16 cellular contexts compared by ENCODE assay signal in genomic region chr16:50685456-50686058, GRCh38. TPM values are rescaled to one million over a fixed set of nuclear protein-coding genes. Genes with fewer than 3 reads are reported as not detected.
DNase-seq lines count a peak whose midpoint lies in the region; ATAC-seq, FAIRE-seq and TF ChIP-seq lines count a peak whose summit lies in the region.
"Had no signal": no experiment of that assay in that cellular context is flagged by ENCODE, and none has a peak within 500 bp of the region (broad histone marks: within the 10 kb centered on the region; RNA-seq: fewer than 3 reads in every experiment).

No MANE protein-coding gene starts in this region.

- no peak overlapping the region for H3K4me2 ChIP-seq in hepatocyte

- H3K9me3 ChIP-seq in pancreas (no peaks in the 10 kb centered on the region), hepatocyte (ENCODE audit: low read depth) (no peaks in the 10 kb centered on the region)
- H3K9me3 ChIP-seq: psoas muscle had no signal

- H3K4me3 Mint-ChIP-seq in activated naive CD8-positive, alpha-beta T cell treated with anti-CD3 and anti-CD28 coated beads, Interleukin-2, amount 10 ng/mL, durations not matched to agents 7 days and 5 days = peak overlapping the region; percentile 58
- H3K4me3 Mint-ChIP-seq: H9 had no signal

- H3K4me1 Mint-ChIP-seq in activated naive CD8-positive, alpha-beta T cell treated with anti-CD3 and anti-CD28 coated beads, Interleukin-2, amount 10 ng/mL, durations not matched to agents 7 days and 5 days = peaks cover 45% of the 10 kb centered on the region

- no peak for ATAC-seq in activated naive CD8-positive, alpha-beta T cell treated with anti-CD3 and anti-CD28 coated beads, Interleukin-2, amount 10 ng/mL, durations not matched to agents 7 days and 5 days (ENCODE audit: low read depth)
- peak in 3 of 4 donors; percentile 36 to 66 (median 39) for ATAC-seq in pancreas
- ATAC-seq: psoas muscle had no signal

- TF ChIP-seq CTCF in pancreas (IDR thresholded peaks at IDR 0.05) (no peak), hepatocyte (IDR thresholded peaks at IDR 0.05; ENCODE audit: poor library complexity) (no peak)

- H3K27ac ChIP-seq in pancreas = no peak overlapping the region
- no peak overlapping the region for H3K27ac ChIP-seq in hepatocyte
- H3K27ac ChIP-seq: 22Rv1, psoas muscle had no signal

- WGBS in pancreas, 2 donors = 78 to 79% methylated on average over 8 of the region's 8 CpGs
- WGBS in hepatocyte (ENCODE audit: low lambda C conversion rate, missing lambda C conversion rate) = 80% methylated on average over 8 of the region's 8 CpGs

- H3K79me2 ChIP-seq in hepatocyte = no peaks in the 10 kb centered on the region

- H3K4me1 ChIP-seq in pancreas = no peaks in the 10 kb centered on the region
- no peaks in the 10 kb centered on the region for H3K4me1 ChIP-seq in hepatocyte (ENCODE audit: insufficient read depth)
- H3K4me1 ChIP-seq: psoas muscle had no signal

- FAIRE-seq in pancreas (lab: Jason Lieb, UNC) = no peak
- FAIRE-seq: endometrium, HTR-8/SVneo had no signal

- H3K4me3 ChIP-seq in pancreas (no peak overlapping the region), hepatocyte (no peak overlapping the region)
- H3K4me3 ChIP-seq: psoas muscle had no signal

- no peaks in the 10 kb centered on the region for H3K27me3 Mint-ChIP-seq in activated naive CD8-positive, alpha-beta T cell treated with anti-CD3 and anti-CD28 coated beads, Interleukin-2, amount 10 ng/mL, durations not matched to agents 7 days and 5 days

- DNase-seq in SIG-M5 treated with dmso at 0.1 percent for 504 hours (lab: John Stamatoyannopoulos, UW; ENCODE audit: unreplicated experiment) = peak; percentile 80
- no peak for DNase-seq in SIG-M5 (lab: John Stamatoyannopoulos, UW)
- peak; percentile 81 for DNase-seq in MV-4-11 (lab: John Stamatoyannopoulos, UW)
- DNase-seq in activated naive CD8-positive, alpha-beta T cell treated with anti-CD3 and anti-CD28 coated beads, Interleukin-2, amount 10 ng/mL, durations not matched to agents 7 days and 5 days = no peak
- DNase-seq in pancreas = peak in 1 of 6 donors; percentile 20
- DNase-seq in hepatocyte (ENCODE audit: low spot score) = no peak
- DNase-seq in hepatic stellate cell (ENCODE audit: low spot score) = no peak
- DNase-seq in NCI-H446 (lab: John Stamatoyannopoulos, UW) = no peak
- DNase-seq: DMS79, H9, head of caudate nucleus, NCI-H187, psoas muscle had no signal

- peaks cover 2% of the 10 kb centered on the region for H3K36me3 Mint-ChIP-seq in activated naive CD8-positive, alpha-beta T cell treated with anti-CD3 and anti-CD28 coated beads, Interleukin-2, amount 10 ng/mL, durations not matched to agents 7 days and 5 days

- no peaks in the 10 kb centered on the region for H3K9me3 Mint-ChIP-seq in activated naive CD8-positive, alpha-beta T cell treated with anti-CD3 and anti-CD28 coated beads, Interleukin-2, amount 10 ng/mL, durations not matched to agents 7 days and 5 days
- H3K9me3 Mint-ChIP-seq: H9 had no signal

- no peaks in the 10 kb centered on the region for H4K20me1 ChIP-seq in hepatocyte (ENCODE audit: insufficient read depth, poor library complexity, severe bottlenecking)

- H3K9me2 ChIP-seq in hepatocyte (replicated peaks; ENCODE audit: insufficient read depth) = no peaks in the 10 kb centered on the region

- H3K27ac Mint-ChIP-seq in activated naive CD8-positive, alpha-beta T cell treated with anti-CD3 and anti-CD28 coated beads, Interleukin-2, amount 10 ng/mL, durations not matched to agents 7 days and 5 days = peak overlapping the region; percentile 88
- H3K27ac Mint-ChIP-seq: H9 had no signal

- H3K36me3 ChIP-seq in pancreas = no peaks in the 10 kb centered on the region
- no peaks in the 10 kb centered on the region for H3K36me3 ChIP-seq in hepatocyte (replicated peaks; ENCODE audit: insufficient read depth, low read depth)

- no peaks in the 10 kb centered on the region for H3K27me3 ChIP-seq in pancreas
- no peaks in the 10 kb centered on the region for H3K27me3 ChIP-seq in hepatocyte

- no peak overlapping the region for H2AFZ ChIP-seq in hepatocyte

- intact Hi-C loops in pancreas (cut with DNase I) = no loop called here

- POLR2A ChIA-PET in activated naive CD8-positive, alpha-beta T cell treated with anti-CD3 and anti-CD28 coated beads, Interleukin-2, amount 10 ng/mL, durations not matched to agents 7 days and 5 days (lab: Charles Lee) = interaction anchor here (1.1 to 8.1 kb wide), 3 partner anchors 12 to 59 kb away, joined by 3 to 112 read pairs (median 21); partner anchors contain the start of gene CYLD

RNA-seq across cellular contexts. Expression of gene SNX20, which starts 4.4 kb away (rescaled TPM):
- total RNA-seq in activated naive CD8-positive, alpha-beta T cell treated with anti-CD3 and anti-CD28 coated beads, Interleukin-2, amount 10 ng/mL, durations not matched to agents 7 days and 5 days = 10 to 100 TPM; 70.6 to 76.3 TPM
- total RNA-seq in pancreas (1 to 10 TPM in 2 of 6 donors, under 1 TPM in 4; 0.09 to 2.8 (median 0.55) TPM), hepatocyte (not detected in 2 replicates)
- polyA plus RNA-seq in pancreas (under 1 TPM; 0.40 to 0.57 TPM), hepatocyte (not detected in 2 replicates)
- total RNA-seq: H9 had no signal

RNA-seq across cellular contexts. Expression of gene NOD2, which starts 7.8 kb away (rescaled TPM):
- 1 to 10 TPM; 2.8 to 3.5 TPM for total RNA-seq in activated naive CD8-positive, alpha-beta T cell treated with anti-CD3 and anti-CD28 coated beads, Interleukin-2, amount 10 ng/mL, durations not matched to agents 7 days and 5 days
- total RNA-seq in pancreas (1 to 10 TPM in 2 of 6 donors, under 1 TPM in 4; 0.08 to 2.1 (median 0.38) TPM), hepatocyte (0.12 and 0.13 TPM in 2 replicates)
- polyA plus RNA-seq in pancreas (under 1 TPM; 0.19 TPM), hepatocyte (not detected in 2 replicates)

RNA-seq across cellular contexts. Expression of gene CYLD, which starts 56.3 kb away (rescaled TPM):
- total RNA-seq in activated naive CD8-positive, alpha-beta T cell treated with anti-CD3 and anti-CD28 coated beads, Interleukin-2, amount 10 ng/mL, durations not matched to agents 7 days and 5 days = 100 to 1,000 TPM; 166 to 172 TPM
- total RNA-seq in pancreas (10 to 100 TPM; 13.0 to 30.3 (median 18.3) TPM), hepatocyte (17.8 and 19.0 TPM in 2 replicates)
- polyA plus RNA-seq in pancreas (10 to 100 TPM in 1 of 2 donors, 1 to 10 TPM in 1; 6.2 to 10.5 TPM), hepatocyte (9.2 and 9.9 TPM in 2 replicates)

Comparison
In these comparisons a context has a peak if more than half of its experiments do, and no peak if none do; other contexts are left out.
1. DNase-seq: peak in SIG-M5 treated with dmso at 0.1 percent for 504 hours (single experiment) and MV-4-11 (single experiment); none in SIG-M5 (single experiment), activated naive CD8-positive, alpha-beta T cell treated with anti-CD3 and anti-CD28 coated beads, Interleukin-2, amount 10 ng/mL, durations not matched to agents 7 days and 5 days (single experiment), hepatocyte (single experiment), hepatic stellate cell (single experiment) and NCI-H446 (0 of 2).
2. RNA of gene SNX20, which starts 4.4 kb away (total RNA-seq): 70.6 to 76.3 TPM in activated naive CD8-positive, alpha-beta T cell treated with anti-CD3 and anti-CD28 coated beads, Interleukin-2, amount 10 ng/mL, durations not matched to agents 7 days and 5 days; 0.09 to 2.8 TPM in pancreas and not detected in hepatocyte; every median in the first group is over 10 times any median in the second.